Comparison of ENCODE assay signal across 1 cellular context in genomic region chr19:37217855-37218591, GRCh38.
TF ChIP-seq lines count a peak whose summit lies in the region.

ZNF383 (plus strand) TSS chr19:37218214; CDS start chr19:37230454, 12,240 bp downstream.

TF ChIP-seq in K562, 482 proteins besides CTCF, POLR2A, EP300 and RAD21 (continued from another document and continues in another):
- TF ChIP-seq HMGXB4 (CRISPR knock-in tag; IDR thresholded peaks at IDR 0.05) (no peak), PCBP1 (IDR thresholded peaks at IDR 0.05; ENCODE audit: low read depth, low read length, poor library complexity, severe bottlenecking) (peak; percentile 24), BRF2 (IDR thresholded peaks at IDR 0.05; ENCODE audit: borderline replicate concordance, insufficient read depth, insufficient read length) (no peak), HNRNPL (IDR thresholded peaks at IDR 0.05; ENCODE audit: low read depth, low read length) (no peak), CBFA2T2 (conservative IDR thresholded peaks at IDR 0.05) (no peak), MCM3 (IDR thresholded peaks at IDR 0.05) (no peak), MIER1 (IDR thresholded peaks at IDR 0.05; ENCODE audit: low read depth) (no peak), POLR2AphosphoS5 (IDR thresholded peaks at IDR 0.05; ENCODE audit: control insufficient read depth, insufficient read depth, low read depth, low read length) (peak; percentile 58; the same call in 1 of the 2 replicates), TCF15 (CRISPR knock-in tag; IDR thresholded peaks at IDR 0.05) (no peak), ZNF436 (CRISPR knock-in tag; IDR thresholded peaks at IDR 0.05) (no peak), ZNF280B (CRISPR knock-in tag; IDR thresholded peaks at IDR 0.05) (no peak), HNRNPUL1 (IDR thresholded peaks at IDR 0.05; ENCODE audit: low read length) (no peak), PHTF2 (CRISPR knock-in tag; IDR thresholded peaks at IDR 0.05) (no peak), MAX (CRISPR knock-in tag; IDR thresholded peaks at IDR 0.05) (0 out of 2 replicates have a peak, but pooled peaks have one; percentile 5), RBM39 (optimal IDR thresholded peaks at IDR 0.05; ENCODE audit: low read depth, low read length) (peak; percentile 68), BHLHE40 (IDR thresholded peaks at IDR 0.05; ENCODE audit: low read length) (no peak), ZNF124 (CRISPR knock-in tag; IDR thresholded peaks at IDR 0.05) (no peak), ZNF561 (CRISPR knock-in tag; conservative IDR thresholded peaks at IDR 0.05) (no peak), NUFIP1 (IDR thresholded peaks at IDR 0.05; ENCODE audit: partially characterized antibody) (no peak), ATF3 (IDR thresholded peaks at IDR 0.05) (no peak), ATF3 (CRISPR knock-in tag; conservative IDR thresholded peaks at IDR 0.05) (no peak), ZFPM2 (CRISPR knock-in tag; IDR thresholded peaks at IDR 0.05) (no peak), ZNF77 (CRISPR knock-in tag; IDR thresholded peaks at IDR 0.05) (no peak), HLTF (IDR thresholded peaks at IDR 0.05) (no peak), TFAM (CRISPR knock-in tag; conservative IDR thresholded peaks at IDR 0.05) (no peak), RNF219 (CRISPR knock-in tag; IDR thresholded peaks at IDR 0.05) (no peak), MITF (IDR thresholded peaks at IDR 0.05) (no peak), HMBOX1 (IDR thresholded peaks at IDR 0.05) (0 out of 2 replicates have a peak, but pooled peaks have one; percentile 11), CBX2 (IDR thresholded peaks at IDR 0.05; ENCODE audit: insufficient read depth, low read length, poor library complexity, severe bottlenecking) (no peak), HNRNPH1 (optimal IDR thresholded peaks at IDR 0.05; ENCODE audit: low read depth, low read length) (no peak), ZFP1 (CRISPR knock-in tag; IDR thresholded peaks at IDR 0.05) (no peak), RBM15 (IDR thresholded peaks at IDR 0.05; ENCODE audit: insufficient read depth, low read length) (no peak), ZNF778 (CRISPR knock-in tag; IDR thresholded peaks at IDR 0.05) (no peak), THRA (IDR thresholded peaks at IDR 0.05) (no peak), ZKSCAN3 (CRISPR knock-in tag; IDR thresholded peaks at IDR 0.05) (no peak), TOE1 (IDR thresholded peaks at IDR 0.05; ENCODE audit: borderline replicate concordance) (peak; percentile 81), TOE1 (CRISPR knock-in tag; IDR thresholded peaks at IDR 0.05; ENCODE audit: borderline replicate concordance, low read depth) (no peak), ZKSCAN8 (CRISPR knock-in tag; IDR thresholded peaks at IDR 0.05) (no peak), OTX1 (CRISPR knock-in tag; IDR thresholded peaks at IDR 0.05) (0 out of 2 replicates have a peak, but pooled peaks have one; percentile 46), ZNF609 (CRISPR knock-in tag; IDR thresholded peaks at IDR 0.05; ENCODE audit: borderline replicate concordance) (no peak), DACH1 (IDR thresholded peaks at IDR 0.05; ENCODE audit: partially characterized antibody) (peak; percentile 10), MYBL2 (IDR thresholded peaks at IDR 0.05; ENCODE audit: low read depth) (no peak), MYBL2 (CRISPR knock-in tag; IDR thresholded peaks at IDR 0.05; ENCODE audit: borderline replicate concordance) (no peak)
